ENCODE assay signal across 16 cellular contexts in genomic region chrX:138886769-138887168, GRCh38.
DNase-seq lines count a peak whose midpoint lies in the region; ATAC-seq, FAIRE-seq and TF ChIP-seq lines count a peak whose summit lies in the region.
"Had no signal": no experiment of that assay in that cellular context is flagged by ENCODE, and none has a peak within 500 bp of the region (broad histone marks: within the 10 kb centered on the region; RNA-seq: fewer than 3 reads in every experiment).

No MANE protein-coding gene starts in this region.

- no peak overlapping the region for H3K4me3 Mint-ChIP-seq in H9
- H3K4me3 Mint-ChIP-seq: brain had no signal

- H4K8ac ChIP-seq in H9 (replicated peaks; ENCODE audit: insufficient read length, low read depth, low read length), result no peak overlapping the region

- H2BK120ac ChIP-seq in H9 (ENCODE audit: low read depth, low read length, poor library complexity, severe bottlenecking), result no peak overlapping the region

- peaks cover 0 to 41% of the 10 kb centered on the region in 2 experiments; a peak in 2 of 5 replicates for H3K9me3 Mint-ChIP-seq in H9

- H3K9me3 ChIP-seq in H9 (ENCODE audit: control insufficient read depth, low read depth, low read length), result no peaks in the 10 kb centered on the region
- H3K9me3 ChIP-seq: tibial nerve had no signal

- no peak overlapping the region for H3K56ac ChIP-seq in H9 (ENCODE audit: insufficient read length, low read depth, low read length)

- H3K23me2 ChIP-seq in H9 (ENCODE audit: insufficient read length, low read depth, low read length, poor library complexity, severe bottlenecking), result no peaks in the 10 kb centered on the region

- no peak overlapping the region for H3K4me2 ChIP-seq in H9 (ENCODE audit: insufficient read depth, insufficient read length, low read length)

- H2AK5ac ChIP-seq in H9 (ENCODE audit: insufficient read length, low read length), result no peak overlapping the region

- no peaks in the 10 kb centered on the region for H3K27me3 ChIP-seq in H9 (ENCODE audit: insufficient read depth, low read length)
- H3K27me3 ChIP-seq: tibial nerve had no signal

- H4K91ac ChIP-seq in H9 (ENCODE audit: insufficient read length, low read depth, low read length), result no peak overlapping the region

- no peaks in the 10 kb centered on the region for H3K36me3 Mint-ChIP-seq in H9 (ENCODE audit: insufficient read depth in 1 of 3, low read depth in 3 of 3)
- H3K36me3 Mint-ChIP-seq: brain had no signal

- H4K5ac ChIP-seq in H9 (ENCODE audit: insufficient read length, low read depth, low read length), result no peak overlapping the region

- TF ChIP-seq CTCF in astrocyte of the cerebellum (IDR thresholded peaks at IDR 0.05; ENCODE audit: low read depth, low read length, missing control alignments), result no peak
- no peak for TF ChIP-seq CTCF in H9 (conservative IDR thresholded peaks at IDR 0.05)

- no peaks in the 10 kb centered on the region for H3K4me1 Mint-ChIP-seq in H9
- H3K4me1 Mint-ChIP-seq: brain had no signal

- H2BK5ac ChIP-seq in H9 (ENCODE audit: insufficient read length, low read length), result no peak overlapping the region

- DNase-seq in COLO668 (lab: John Stamatoyannopoulos, UW; ENCODE audit: unreplicated experiment) (peak; percentile 6), NCI-H1092 (lab: John Stamatoyannopoulos, UW) (peak; percentile 22), astrocyte of the cerebellum (ENCODE audit: low read depth) (peak; percentile 38), left lobe of liver (ENCODE audit: low spot score) (peak; percentile 60), H9 (no peak), NCI-H446 (lab: John Stamatoyannopoulos, UW) (no peak), RCC 7860 (ENCODE audit: low spot score) (no peak)
- DNase-seq: GDM1, hypothalamus, IMR-90, left cardiac atrium, NCI-H1417 had no signal

- no peak overlapping the region for H2AFZ ChIP-seq in H9 (ENCODE audit: low read length)

- no peak overlapping the region for H2BK20ac ChIP-seq in H9 (ENCODE audit: low read depth, low read length, poor library complexity, severe bottlenecking)

- H3K79me2 ChIP-seq in H9 (ENCODE audit: insufficient read depth, low read length), result no peaks in the 10 kb centered on the region

- H3K27ac ChIP-seq in H9 (ENCODE audit: insufficient read length, low read depth, low read length), result no peak overlapping the region
- H3K27ac ChIP-seq: tibial nerve had no signal

- FAIRE-seq in RCC 7860 (lab: Jason Lieb, UNC), result no peak
- FAIRE-seq: GM12892 had no signal

- no peak overlapping the region for H3K4ac ChIP-seq in H9 (ENCODE audit: low read depth, low read length)

- no peak overlapping the region for H3K23ac ChIP-seq in H9 (ENCODE audit: insufficient read length, low read depth, low read length)

- H3K79me1 ChIP-seq in H9 (ENCODE audit: insufficient read depth, low read depth, low read length, poor library complexity, severe bottlenecking), result no peaks in the 10 kb centered on the region

- H3K4me1 ChIP-seq in H9 (ENCODE audit: insufficient read depth, low read length), result no peaks in the 10 kb centered on the region
- H3K4me1 ChIP-seq: tibial nerve had no signal

- no peak overlapping the region for H3K9ac ChIP-seq in H9 (ENCODE audit: extremely low read depth, insufficient read length, low read length)

- H2BK12ac ChIP-seq in H9 (ENCODE audit: insufficient read length, low read depth, low read length), result no peak overlapping the region

- no peak overlapping the region for H3K14ac ChIP-seq in H9 (ENCODE audit: insufficient read depth, low read length)

- peak; percentile 87 for ATAC-seq in left lobe of liver
- ATAC-seq in GM21717 (IDR thresholded peaks at IDR 0.05; ENCODE audit: unreplicated experiment), result no peak
- ATAC-seq: left cardiac atrium had no signal

- no peak overlapping the region for H3K27ac Mint-ChIP-seq in H9
- H3K27ac Mint-ChIP-seq: brain had no signal

- no peak overlapping the region for H2BK15ac ChIP-seq in H9 (ENCODE audit: low read depth, low read length)

- no peak overlapping the region for H3K4me3 ChIP-seq in astrocyte of the cerebellum (ENCODE audit: low read depth, low read length)
- H3K4me3 ChIP-seq: tibial nerve had no signal

- H3K27me3 Mint-ChIP-seq in H9 (ENCODE audit: low read depth), result no peaks in the 10 kb centered on the region; the same call in 1 of the 2 replicates
- H3K27me3 Mint-ChIP-seq: brain had no signal

- in situ Hi-C loops in astrocyte of the cerebellum (cut with HindIII; ENCODE audit: low sequenced_read_pairs), result no loop called here

- no peak overlapping the region for H3K18ac ChIP-seq in H9 (ENCODE audit: insufficient read length, low read depth, low read length)

- H4K20me1 ChIP-seq in H9 (ENCODE audit: control insufficient read depth, insufficient read depth, insufficient read length), result no peaks in the 10 kb centered on the region

- no peak overlapping the region for H3T11ph ChIP-seq in H9 (ENCODE audit: low read length)

- WGBS in H9 (ENCODE audit: extremely low coverage, insufficient read length, low lambda C conversion rate), result no CpG with 5 or more reads among the region's 2 CpGs

Comparison
In these comparisons a context has a peak if more than half of its experiments do, and no peak if none do; other contexts are left out.
1. DNase-seq: peak in COLO668 (single experiment), NCI-H1092 (single experiment), astrocyte of the cerebellum (single experiment) and left lobe of liver (single experiment); none in H9 (single experiment), NCI-H446 (0 of 2) and RCC 7860 (single experiment).